34 cellular contexts compared by ENCODE assay signal in the genomic region with DNA sequence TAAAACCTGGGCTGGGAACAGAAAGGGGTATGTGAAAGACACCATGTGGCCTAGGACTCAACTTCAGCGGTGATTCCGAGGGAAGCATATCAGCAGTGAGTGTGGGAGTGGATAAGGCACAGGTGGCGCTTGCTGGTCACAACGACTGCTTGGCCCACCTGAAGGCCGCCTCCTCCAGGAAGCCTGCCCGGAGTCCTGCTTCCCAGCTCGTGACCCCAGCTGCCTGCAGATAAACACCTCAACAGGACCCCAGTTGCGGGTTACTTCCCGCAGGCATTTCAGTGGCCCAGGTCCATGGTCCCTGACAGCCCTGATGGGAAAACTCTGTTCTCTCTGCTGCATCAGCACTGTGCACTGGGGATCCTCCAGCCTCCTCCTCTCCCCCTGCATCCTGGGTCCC. TPM values are rescaled to one million over a fixed set of nuclear protein-coding genes. Genes with fewer than 3 reads are reported as not detected.
"Had no signal": no experiment of that assay in that cellular context is flagged by ENCODE, and none has a peak within 500 bp of the region (broad histone marks: within the 10 kb centered on the region; RNA-seq: fewer than 3 reads in every experiment).

No MANE protein-coding gene starts in this region.

- H3K9ac ChIP-seq: parathyroid adenoma had no signal

- H3K4me1 Mint-ChIP-seq: naive B cell; stimulated activated memory B cell treated with anti-CD40 and anti-IgM and Interleukin-4, amounts not matched to agents 10 μg/mL and 1 μg/mL and 100 μg/mL, for 72 hours; stimulated activated naive CD8-positive, alpha-beta T cell treated with anti-CD3 and anti-CD28 coated beads, Interleukin-15, amount 100 ng/mL, for 72 hours; T-helper 17 cell had no signal

- DNase-seq: activated CD4-positive, alpha-beta T cell treated with anti-CD3 and anti-CD28 coated beads for 48 hours; activated CD4-positive, alpha-beta T cell treated with anti-CD3 and anti-CD28 coated beads, Interleukin-2, amount 50 U/mL, for 48 hours; activated CD8-positive, alpha-beta memory T cell treated with anti-CD3 and anti-CD28 coated beads, Interleukin-2, amount 50 U/mL, for 4 hours; activated gamma-delta T cell treated with Interleukin-2 at 50 U/mL for 16 hours; activated T-cell treated with anti-CD3 and anti-CD28 coated beads, Interleukin-2, amount 50 U/mL, for 1 hour; cerebellar nuclear complex; foreskin keratinocyte; heart right ventricle; kidney glomerular epithelial cell; left ventricle myocardium inferior; mammary epithelial cell; naive B cell; nephron progenitor cell; nucleus accumbens; stimulated activated CD4-positive, alpha-beta T cell treated with anti-CD3 and anti-CD28 coated beads, Interleukin-1b, Interleukin-23, amount 100 ng/mL, for 48 hours; stimulated activated CD4-positive, alpha-beta T cell treated with anti-CD3 and anti-CD28 coated beads, Interleukin-4, amount 100 ng/mL, for 4 hours; stimulated activated CD8-positive, alpha-beta memory T cell treated with anti-CD3 and anti-CD28 coated beads, Interleukin-4, amount 100 ng/mL, for 48 hours; stimulated activated naive CD8-positive, alpha-beta T cell treated with anti-CD3 and anti-CD28 coated beads, Interleukin-15, amount 100 ng/mL, for 72 hours; T-helper 17 cell; T1000; thyroid gland had no signal

- H2AFZ ChIP-seq: parathyroid adenoma had no signal

- H3K36me3 Mint-ChIP-seq: mesothelial cell of epicardium; naive B cell; stimulated activated memory B cell treated with anti-CD40 and anti-IgM and Interleukin-4, amounts not matched to agents 10 μg/mL and 1 μg/mL and 100 μg/mL, for 72 hours had no signal

- H3K27ac Mint-ChIP-seq: activated naive CD4-positive, alpha-beta T cell treated with anti-CD3 and anti-CD28 coated beads, Interleukin-2, amount 50 U/mL, for 72 hours; activated T-helper 1 cell treated with anti-CD3 and anti-CD28 coated beads, Interleukin-12 subunit alpha, Interleukin-12 subunit beta, Interleukin-2, Interleukin-4 antibody, amounts not matched to agents 30 ng/mL and 10 ng/mL and 1 ng/mL, durations not matched to agents 14 hours and 24 hours and 36 hours; mesothelial cell of epicardium; naive B cell; nephron progenitor cell; stimulated activated memory B cell treated with anti-CD40 and anti-IgM and Interleukin-4, amounts not matched to agents 10 μg/mL and 1 μg/mL and 100 μg/mL, for 72 hours; T-helper 17 cell had no signal

- H3K9me3 Mint-ChIP-seq: activated naive CD4-positive, alpha-beta T cell treated with anti-CD3 and anti-CD28 coated beads, Interleukin-2, amount 50 U/mL, for 72 hours; activated T-helper 1 cell treated with anti-CD3 and anti-CD28 coated beads, Interleukin-12 subunit alpha, Interleukin-12 subunit beta, Interleukin-2, Interleukin-4 antibody, amounts not matched to agents 30 ng/mL and 10 ng/mL and 1 ng/mL, durations not matched to agents 14 hours and 24 hours and 36 hours; mesothelial cell of epicardium; naive B cell; nephron progenitor cell; stimulated activated memory B cell treated with anti-CD40 and anti-IgM and Interleukin-4, amounts not matched to agents 10 μg/mL and 1 μg/mL and 100 μg/mL, for 72 hours; stimulated activated naive CD8-positive, alpha-beta T cell treated with anti-CD3 and anti-CD28 coated beads, Interleukin-15, amount 100 ng/mL, for 72 hours had no signal

- H3K4me3 ChIP-seq: coronary artery, dorsolateral prefrontal cortex, esophagus muscularis mucosa, heart right ventricle, left ventricle myocardium inferior, right atrium auricular region, skin epidermis, thyroid gland had no signal

- H3K36me3 ChIP-seq: esophagus muscularis mucosa, heart right ventricle, left ventricle myocardium inferior, right atrium auricular region, thyroid gland, WERI-Rb-1 had no signal

- H3K27ac ChIP-seq: coronary artery, esophagus muscularis mucosa, foreskin keratinocyte, heart right ventricle, left ventricle myocardium inferior, parathyroid adenoma, right atrium auricular region, skin epidermis, thyroid gland, WERI-Rb-1 had no signal

- H3K4me3 Mint-ChIP-seq: activated T-helper 1 cell treated with anti-CD3 and anti-CD28 coated beads, Interleukin-12 subunit alpha, Interleukin-12 subunit beta, Interleukin-2, Interleukin-4 antibody, amounts not matched to agents 30 ng/mL and 10 ng/mL and 1 ng/mL, durations not matched to agents 14 hours and 24 hours and 36 hours; mesothelial cell of epicardium; naive B cell; nephron progenitor cell; stimulated activated memory B cell treated with anti-CD40 and anti-IgM and Interleukin-4, amounts not matched to agents 10 μg/mL and 1 μg/mL and 100 μg/mL, for 72 hours; stimulated activated naive CD8-positive, alpha-beta T cell treated with anti-CD3 and anti-CD28 coated beads, Interleukin-15, amount 100 ng/mL, for 72 hours; T-helper 17 cell had no signal

- H3K9me3 ChIP-seq: esophagus muscularis mucosa, heart right ventricle, left ventricle myocardium inferior, right atrium auricular region, thyroid gland had no signal

- H3K79me2 ChIP-seq: parathyroid adenoma had no signal

- H3K4me1 ChIP-seq: foreskin keratinocyte, right atrium auricular region, thyroid gland had no signal

- H3K27me3 ChIP-seq: foreskin keratinocyte, right atrium auricular region, thyroid gland had no signal

RNA-seq across cellular contexts. Expression of gene FCN1, which starts 51.7 kb away (rescaled TPM):
- total RNA-seq: activated CD8-positive, alpha-beta memory T cell treated with anti-CD3 and anti-CD28 coated beads for 36 hours; activated naive CD4-positive, alpha-beta T cell treated with anti-CD3 and anti-CD28 coated beads, Interleukin-2, amount 50 U/mL, for 72 hours; activated T-helper 1 cell treated with anti-CD3 and anti-CD28 coated beads, Interleukin-12 subunit alpha, Interleukin-12 subunit beta, Interleukin-2, Interleukin-4 antibody, amounts not matched to agents 30 ng/mL and 10 ng/mL and 1 ng/mL, durations not matched to agents 14 hours and 24 hours and 36 hours; foreskin keratinocyte; mammary epithelial cell; mesothelial cell of epicardium; pulmonary artery endothelial cell had no signal
- polyA plus RNA-seq: foreskin keratinocyte, mammary epithelial cell had no signal
